Comparison of ENCODE assay signal across 3 cellular contexts in genomic region chr22:45166935-45167334, GRCh38.
TF ChIP-seq lines count a peak whose summit lies in the region.

No MANE protein-coding gene starts in this region.

TF ChIP-seq in HepG2, 621 proteins besides CTCF, POLR2A, EP300 and RAD21:
- TF ChIP-seq ZBTB33 (CRISPR knock-in tag; IDR thresholded peaks at IDR 0.05) (no peak), CEBPB (IDR thresholded peaks at IDR 0.05; ENCODE audit: borderline replicate concordance, low read depth, low read length) (peak; percentile 58; the same call in 1 of the 2 replicates)
TF ChIP-seq in HepG2: peak in this region for 1.

TF ChIP-seq in K562, 482 proteins besides CTCF, POLR2A, EP300 and RAD21:
- TF ChIP-seq ZNF398 (CRISPR knock-in tag; IDR thresholded peaks at IDR 0.05) (no peak), PRDM10 (IDR thresholded peaks at IDR 0.05; ENCODE audit: partially characterized antibody) (no peak), ZBTB49 (CRISPR knock-in tag; IDR thresholded peaks at IDR 0.05; ENCODE audit: borderline replicate concordance) (no peak), THRA (IDR thresholded peaks at IDR 0.05) (no peak), CEBPB (tag; IDR thresholded peaks at IDR 0.05) (peak; percentile 72), ZKSCAN1 (IDR thresholded peaks at IDR 0.05; ENCODE audit: low read depth, low read length) (no peak)

TF ChIP-seq in GM12891, 5 proteins besides CTCF, POLR2A, EP300 and RAD21:
- TF ChIP-seq PAX5 (IDR thresholded peaks at IDR 0.05; ENCODE audit: insufficient read depth, low read length, severe bottlenecking) (no peak), POU2F2 (IDR thresholded peaks at IDR 0.05; ENCODE audit: low read depth, low read length) (no peak), SPI1 (IDR thresholded peaks at IDR 0.05; ENCODE audit: low read depth, low read length) (no peak), POLR2AphosphoS5 (IDR thresholded peaks at IDR 0.05; ENCODE audit: low read depth, low read length) (no peak), TAF1 (IDR thresholded peaks at IDR 0.05; ENCODE audit: low read depth, low read length) (no peak)
